In the genomic region with DNA sequence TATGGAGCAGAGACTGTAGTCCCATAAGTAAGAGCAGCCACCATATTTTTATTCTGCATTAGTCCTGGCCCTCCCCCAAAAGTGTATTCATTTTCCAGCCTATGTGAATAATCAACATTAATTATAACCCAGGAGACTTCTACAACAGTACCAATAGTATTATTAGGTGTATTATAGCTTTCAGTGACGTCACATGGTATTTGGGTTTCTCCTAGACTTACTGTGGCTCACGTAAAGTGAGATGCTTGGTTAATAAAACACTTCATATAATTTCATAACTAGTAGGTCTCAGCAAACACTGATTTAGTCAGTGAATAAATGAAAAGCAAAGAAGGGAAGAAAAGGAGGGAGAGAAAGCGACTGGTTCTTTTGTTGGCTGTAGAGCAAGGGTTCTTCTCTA, we compare ENCODE assay signal across 8 cellular contexts.
"Had no signal": no experiment of that assay in that cellular context is flagged by ENCODE, and none has a peak within 500 bp of the region (broad histone marks: within the 10 kb centered on the region; RNA-seq: fewer than 3 reads in every experiment).

No MANE protein-coding gene starts in this region.

- ATAC-seq: GM12878 had no signal

- DNase-seq: GDM1, GF-D8 had no signal

- H3K4me3 ChIP-seq: GM12878 had no signal

- FAIRE-seq: G401.6, GM12878, GM12891, GM12892, GM18507, GM19239 had no signal
